ENCODE assay signal across 13 cellular contexts in genomic region chr17:37546242-37546641, GRCh38.
"Had no signal": no experiment of that assay in that cellular context is flagged by ENCODE, and none has a peak within 500 bp of the region (broad histone marks: within the 10 kb centered on the region; RNA-seq: fewer than 3 reads in every experiment).

No MANE protein-coding gene starts in this region.

- H3K9me3 Mint-ChIP-seq: activated naive CD8-positive, alpha-beta T cell treated with anti-CD3 and anti-CD28 coated beads, Interleukin-2, amount 10 ng/mL, durations not matched to agents 7 days and 5 days; neural crest cell; T-helper 1 cell treated with Interleukin-12 subunit alpha and Interleukin-12 subunit beta and Interleukin-4 antibody, amounts not matched to agents 30 μg/mL and 1 μg/mL, for 36 hours had no signal

- ATAC-seq: foreskin keratinocyte, mucosa of descending colon, pancreas had no signal

- DNase-seq: activated CD4-positive, alpha-beta T cell treated with anti-CD3 and anti-CD28 coated beads, Interleukin-2, amount 50 U/mL, for 1 hour; activated CD4-positive, CD25-positive, alpha-beta regulatory T cell; activated effector memory CD4-positive, alpha-beta T cell treated with Interleukin-2 at 50 U/mL for 16 hours; activated naive CD8-positive, alpha-beta T cell treated with anti-CD3 and anti-CD28 coated beads, Interleukin-2, amount 10 ng/mL, durations not matched to agents 7 days and 5 days; colonic mucosa; effector CD4-positive, alpha-beta T cell; foreskin keratinocyte; mucosa of descending colon; pancreas; stimulated activated CD4-positive, alpha-beta T cell treated with anti-CD3 and anti-CD28 coated beads, Interleukin-4, amount 100 ng/mL, for 24 hours; thyroid gland had no signal

- H3K27me3 Mint-ChIP-seq: activated naive CD8-positive, alpha-beta T cell treated with anti-CD3 and anti-CD28 coated beads, Interleukin-2, amount 10 ng/mL, durations not matched to agents 7 days and 5 days had no signal

- H3K27ac Mint-ChIP-seq: T-helper 1 cell treated with Interleukin-12 subunit alpha and Interleukin-12 subunit beta and Interleukin-4 antibody, amounts not matched to agents 30 μg/mL and 1 μg/mL, for 36 hours had no signal

- H3K4me3 Mint-ChIP-seq: activated naive CD8-positive, alpha-beta T cell treated with anti-CD3 and anti-CD28 coated beads, Interleukin-2, amount 10 ng/mL, durations not matched to agents 7 days and 5 days; neural crest cell; T-helper 1 cell treated with Interleukin-12 subunit alpha and Interleukin-12 subunit beta and Interleukin-4 antibody, amounts not matched to agents 30 μg/mL and 1 μg/mL, for 36 hours had no signal
